ENCODE assay signal across 15 cellular contexts in genomic region chr2:203396667-203397066, GRCh38.
A peak's percentile ranks its signal among the peaks of the same experiment; 100 is the strongest.
DNase-seq lines count a peak whose midpoint lies in the region; ATAC-seq and TF ChIP-seq lines count a peak whose summit lies in the region.
"Had no signal": no experiment of that assay in that cellular context is flagged by ENCODE, and none has a peak within 500 bp of the region (broad histone marks: within the 10 kb centered on the region; RNA-seq: fewer than 3 reads in every experiment).

No MANE protein-coding gene starts in this region.

- H3K27ac Mint-ChIP-seq in activated CD8-positive, alpha-beta memory T cell treated with anti-CD3 and anti-CD28 coated beads, Interleukin-2, amount 10 ng/mL, durations not matched to agents 7 days and 5 days: no peak overlapping the region
- H3K27ac Mint-ChIP-seq: activated CD4-positive, alpha-beta T cell treated with anti-CD3 and anti-CD28 coated beads, Interleukin-2, amount 10 ng/mL, durations not matched to agents 24 days and 14 days; activated naive CD8-positive, alpha-beta T cell treated with anti-CD3 and anti-CD28 coated beads, Interleukin-2, amount 10 ng/mL, durations not matched to agents 7 days and 5 days; CD4-positive, alpha-beta T cell had no signal

- H4K20me1 ChIP-seq in SU-DHL-6 (ENCODE audit: low read depth, low read length): no peaks in the 10 kb centered on the region

- CTCF ChIA-PET in activated CD8-positive, alpha-beta memory T cell treated with anti-CD3 and anti-CD28 coated beads, Interleukin-2, amount 10 ng/mL, durations not matched to agents 7 days and 5 days (lab: Charles Lee): no interaction called here

- in situ Hi-C loops in ACHN (cut with HindIII; ENCODE audit: low pct_ligation_motif_present, low pct_unique_long_range_greater_than_20kb, low sequenced_read_pairs): no loop called here

- H3K4me2 ChIP-seq in SU-DHL-6 (ENCODE audit: low read depth, low read length, poor library complexity, severe bottlenecking): no peak overlapping the region

- H3K4me1 Mint-ChIP-seq in activated CD8-positive, alpha-beta memory T cell treated with anti-CD3 and anti-CD28 coated beads, Interleukin-2, amount 10 ng/mL, durations not matched to agents 7 days and 5 days: peaks cover 9% of the 10 kb centered on the region

- no peak for ATAC-seq in GM18870 (IDR thresholded peaks at IDR 0.05; ENCODE audit: unreplicated experiment)
- no peak for ATAC-seq in activated CD8-positive, alpha-beta memory T cell treated with anti-CD3 and anti-CD28 coated beads, Interleukin-2, amount 10 ng/mL, durations not matched to agents 7 days and 5 days

- H3K9me3 ChIP-seq in SU-DHL-6 (ENCODE audit: insufficient read depth, low read length): no peaks in the 10 kb centered on the region

- TF ChIP-seq CTCF in SU-DHL-6 (IDR thresholded peaks at IDR 0.05; ENCODE audit: insufficient read depth, low read length, poor library complexity, severe bottlenecking) (peak; percentile 14), GM20000 (IDR thresholded peaks at IDR 0.05; ENCODE audit: extremely low read depth, missing control alignments) (no peak)

- no peaks in the 10 kb centered on the region for H3K9me2 ChIP-seq in SU-DHL-6 (replicated peaks; ENCODE audit: insufficient read depth, low read length)

- H2AFZ ChIP-seq in SU-DHL-6 (ENCODE audit: low read depth, low read length, severe bottlenecking): no peak overlapping the region

- no peaks in the 10 kb centered on the region for H3F3A ChIP-seq in SU-DHL-6 (ENCODE audit: insufficient read depth)

- H3K36me3 ChIP-seq in H7 (replicated peaks; ENCODE audit: control insufficient read depth, insufficient read depth, low read length): peaks cover 5% of the 10 kb centered on the region
- peaks cover 6% of the 10 kb centered on the region; the same call in 1 of the 2 replicates for H3K36me3 ChIP-seq in SU-DHL-6 (ENCODE audit: low read length)

- DNase-seq in ACHN (peak; percentile 43), H7 (peak; percentile 77), germinal center (ENCODE audit: low spot score) (peak; percentile 10), amygdala (lab: John Stamatoyannopoulos, UW) (no peak), GM20000 (ENCODE audit: low spot score) (no peak)
- DNase-seq in activated CD8-positive, alpha-beta memory T cell treated with anti-CD3 and anti-CD28 coated beads, Interleukin-2, amount 10 ng/mL, durations not matched to agents 7 days and 5 days: no peak
- DNase-seq: activated CD4-positive, alpha-beta T cell treated with anti-CD3 and anti-CD28 coated beads, Interleukin-2, amount 10 ng/mL, durations not matched to agents 24 days and 14 days; activated naive CD8-positive, alpha-beta T cell treated with anti-CD3 and anti-CD28 coated beads, Interleukin-2, amount 10 ng/mL, durations not matched to agents 7 days and 5 days; CD4-positive, alpha-beta T cell; midbrain; NCI-H187 treated with DMSO at 0.1 percent for 48 hours; SHP77 treated with DMSO at 0.1 percent for 48 hours had no signal

- H3K4me3 Mint-ChIP-seq in activated CD8-positive, alpha-beta memory T cell treated with anti-CD3 and anti-CD28 coated beads, Interleukin-2, amount 10 ng/mL, durations not matched to agents 7 days and 5 days: no peak overlapping the region
- H3K4me3 Mint-ChIP-seq: activated CD4-positive, alpha-beta T cell treated with anti-CD3 and anti-CD28 coated beads, Interleukin-2, amount 10 ng/mL, durations not matched to agents 24 days and 14 days; activated naive CD8-positive, alpha-beta T cell treated with anti-CD3 and anti-CD28 coated beads, Interleukin-2, amount 10 ng/mL, durations not matched to agents 7 days and 5 days; CD4-positive, alpha-beta T cell had no signal

- no peaks in the 10 kb centered on the region for H3K9me3 Mint-ChIP-seq in activated CD8-positive, alpha-beta memory T cell treated with anti-CD3 and anti-CD28 coated beads, Interleukin-2, amount 10 ng/mL, durations not matched to agents 7 days and 5 days (ENCODE audit: low read depth)
- H3K9me3 Mint-ChIP-seq: CD4-positive, alpha-beta T cell had no signal

- H3K9ac ChIP-seq in SU-DHL-6 (ENCODE audit: low read length): no peak overlapping the region

- H3K27ac ChIP-seq in SU-DHL-6 (ENCODE audit: low read depth, low read length): no peak overlapping the region
- H3K27ac ChIP-seq: skin epidermis had no signal

- H3K27me3 Mint-ChIP-seq in activated CD8-positive, alpha-beta memory T cell treated with anti-CD3 and anti-CD28 coated beads, Interleukin-2, amount 10 ng/mL, durations not matched to agents 7 days and 5 days: no peaks in the 10 kb centered on the region
- H3K27me3 Mint-ChIP-seq: activated CD4-positive, alpha-beta T cell treated with anti-CD3 and anti-CD28 coated beads, Interleukin-2, amount 10 ng/mL, durations not matched to agents 24 days and 14 days; activated naive CD8-positive, alpha-beta T cell treated with anti-CD3 and anti-CD28 coated beads, Interleukin-2, amount 10 ng/mL, durations not matched to agents 7 days and 5 days; CD4-positive, alpha-beta T cell had no signal

- no peaks in the 10 kb centered on the region for H3K27me3 ChIP-seq in H7 (ENCODE audit: control insufficient read depth, insufficient read depth, low read length)
- H3K27me3 ChIP-seq in SU-DHL-6 (ENCODE audit: low read length): no peaks in the 10 kb centered on the region

- no peak overlapping the region for H3K4me3 ChIP-seq in H7 (ENCODE audit: insufficient read depth, low read depth, low read length)
- H3K4me3 ChIP-seq in SU-DHL-6 (ENCODE audit: insufficient read depth, low read length, poor library complexity, severe bottlenecking): no peak overlapping the region
- H3K4me3 ChIP-seq: skin epidermis had no signal

- H3K79me2 ChIP-seq in SU-DHL-6 (ENCODE audit: insufficient read depth, low read length): no peaks in the 10 kb centered on the region

- H3K36me3 Mint-ChIP-seq in activated CD8-positive, alpha-beta memory T cell treated with anti-CD3 and anti-CD28 coated beads, Interleukin-2, amount 10 ng/mL, durations not matched to agents 7 days and 5 days: peaks cover 28% of the 10 kb centered on the region

Comparison
In these comparisons a context has a peak if more than half of its experiments do, and no peak if none do; other contexts are left out.
1. DNase-seq: peak in ACHN (single experiment), H7 (single experiment) and germinal center (single experiment); none in amygdala (0 of 56), GM20000 (single experiment) and activated CD8-positive, alpha-beta memory T cell treated with anti-CD3 and anti-CD28 coated beads, Interleukin-2, amount 10 ng/mL, durations not matched to agents 7 days and 5 days (single experiment).